1 cellular context compared by ENCODE assay signal in genomic region chr20:36550797-36551299, GRCh38.
TF ChIP-seq lines count a peak whose summit lies in the region.

No MANE protein-coding gene starts in this region.

TF ChIP-seq in GM23338, 12 proteins besides CTCF, POLR2A, EP300 and RAD21 (continued from another document):
- TF ChIP-seq ZNF462 (CRISPR knock-in tag; IDR thresholded peaks at IDR 0.05) (no peak), STAT1 (IDR thresholded peaks at IDR 0.05; ENCODE audit: unreplicated experiment) (no peak), ZNF114 (CRISPR knock-in tag; IDR thresholded peaks at IDR 0.05) (no peak), POLR2AphosphoS5 (IDR thresholded peaks at IDR 0.05; ENCODE audit: low read depth) (no peak), EZH2phosphoT487 (IDR thresholded peaks at IDR 0.05; ENCODE audit: unreplicated experiment) (no peak), REST (IDR thresholded peaks at IDR 0.05; ENCODE audit: unreplicated experiment) (no peak), CREB1 (CRISPR knock-in tag; IDR thresholded peaks at IDR 0.05; ENCODE audit: low read depth) (no peak), ZNF331 (CRISPR knock-in tag; IDR thresholded peaks at IDR 0.05; ENCODE audit: low read depth) (no peak), EZH2 (IDR thresholded peaks at IDR 0.05; ENCODE audit: low read depth, unreplicated experiment) (no peak)
